ENCODE assay signal across 7 cellular contexts in genomic region chr12:116890330-116890729, GRCh38. TPM values are rescaled to one million over a fixed set of nuclear protein-coding genes. Genes with fewer than 3 reads are reported as not detected.
"Had no signal": no experiment of that assay in that cellular context is flagged by ENCODE, and none has a peak within 500 bp of the region (broad histone marks: within the 10 kb centered on the region; RNA-seq: fewer than 3 reads in every experiment).

No MANE protein-coding gene starts in this region.

- H3K4me1 Mint-ChIP-seq: GM23338 had no signal

- H3K27ac Mint-ChIP-seq: GM23338 had no signal

- ATAC-seq: GM23338, HCT116 had no signal

- H3K9me3 Mint-ChIP-seq: GM23338 had no signal

- DNase-seq: H7, IMR-90, Karpas-422, KBM-7 had no signal

- H3K4me3 Mint-ChIP-seq: GM23338 had no signal

RNA-seq across cellular contexts. Expression of gene HRK, which starts 9.1 kb away (rescaled TPM):
- total RNA-seq: HT-29, IMR-90 had no signal
